In the genomic region with DNA sequence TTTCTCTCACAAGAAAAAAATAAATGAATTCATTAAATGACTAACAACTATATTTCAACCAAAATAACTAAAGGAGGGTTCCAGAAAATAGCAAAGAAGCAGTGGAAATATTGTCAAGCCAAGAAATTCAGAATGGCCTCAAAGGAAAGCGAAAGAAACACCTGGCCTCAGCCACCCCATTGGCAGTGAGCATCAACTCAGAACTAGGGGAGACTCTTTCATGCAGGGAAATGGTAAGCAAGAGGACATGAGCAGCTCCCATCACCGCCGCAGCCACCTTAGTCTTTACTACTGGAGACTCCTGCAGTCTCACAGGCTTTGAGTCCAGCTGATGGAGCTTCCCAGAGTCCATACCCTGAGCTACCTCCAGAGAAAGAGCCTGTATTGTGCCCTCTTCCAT, we compare ENCODE assay signal across 24 cellular contexts.
"Had no signal": no experiment of that assay in that cellular context is flagged by ENCODE, and none has a peak within 500 bp of the region (broad histone marks: within the 10 kb centered on the region; RNA-seq: fewer than 3 reads in every experiment).

No MANE protein-coding gene starts in this region.

- H3K27ac ChIP-seq: colonic mucosa, epithelial cell of prostate, foreskin keratinocyte, gastroesophageal sphincter, heart left ventricle, hepatocyte, left lung, lower lobe of right lung had no signal

- H3K4me3 ChIP-seq: colonic mucosa, gastroesophageal sphincter, heart left ventricle, hepatocyte, left lung, lower lobe of right lung, mucosa of descending colon had no signal

- H3K4me1 ChIP-seq: colonic mucosa, foreskin keratinocyte, gastroesophageal sphincter, heart left ventricle, left lung, lower lobe of right lung had no signal

- H3K27me3 Mint-ChIP-seq: dendritic cell treated with granulocyte-macrophage colony-stimulating factor and Interleukin-4, amounts not matched to agents 40 ng/mL and 50 ng/mL, for 4 days; effector memory CD8-positive, alpha-beta T cell had no signal

- H3K36me3 Mint-ChIP-seq: immature natural killer cell, mesothelial cell of epicardium had no signal

- H2AFZ ChIP-seq: hepatocyte had no signal

- H3K36me3 ChIP-seq: colonic mucosa, gastroesophageal sphincter, heart left ventricle, left lung, lower lobe of right lung had no signal

- H3K4me3 Mint-ChIP-seq: dendritic cell treated with granulocyte-macrophage colony-stimulating factor and Interleukin-4, amounts not matched to agents 40 ng/mL and 50 ng/mL, for 4 days; effector memory CD8-positive, alpha-beta T cell; endodermal cell; immature natural killer cell; mesothelial cell of epicardium had no signal

- ATAC-seq: effector memory CD8-positive, alpha-beta T cell; esophagus mucosa; foreskin keratinocyte; left lung; left ventricle myocardium superior; lower lobe of right lung; mucosa of descending colon had no signal

- H3K27ac Mint-ChIP-seq: dendritic cell treated with granulocyte-macrophage colony-stimulating factor and Interleukin-4, amounts not matched to agents 40 ng/mL and 50 ng/mL, for 4 days; effector memory CD8-positive, alpha-beta T cell; endodermal cell; immature natural killer cell; mesothelial cell of epicardium had no signal

- H3K4me2 ChIP-seq: hepatocyte had no signal

- DNase-seq: colonic mucosa; cortex of kidney; effector CD8-positive, alpha-beta T cell; effector memory CD8-positive, alpha-beta T cell; endodermal cell; erythroblast; foreskin keratinocyte; heart left ventricle; hypothalamus; immature natural killer cell; islet precursor cell; kidney; kidney glomerular epithelial cell; left lung; left ventricle myocardium superior; lower lobe of right lung; mesenchymal stem cell; mucosa of descending colon had no signal

- H3K9me3 ChIP-seq: colonic mucosa had no signal

- H3K27me3 ChIP-seq: colonic mucosa, foreskin keratinocyte, gastroesophageal sphincter, heart left ventricle, hepatocyte, left lung had no signal

- H3K79me2 ChIP-seq: hepatocyte had no signal

- H3K4me1 Mint-ChIP-seq: endodermal cell, immature natural killer cell, mesothelial cell of epicardium had no signal
